ENCODE assay signal across 10 cellular contexts in genomic region chr2:72023678-72024390, GRCh38.
"Had no signal": no experiment of that assay in that cellular context is flagged by ENCODE, and none has a peak within 500 bp of the region (broad histone marks: within the 10 kb centered on the region; RNA-seq: fewer than 3 reads in every experiment).

No MANE protein-coding gene starts in this region.

- ATAC-seq: activated T-helper 17 cell treated with anti-CD3 and anti-CD28 coated beads, Interleukin-2, amount 50 U/mL, for 72 hours; esophagus mucosa; stimulated activated memory B cell treated with anti-CD40 and anti-IgM and Interleukin-4, amounts not matched to agents 10 μg/mL and 1 μg/mL and 100 μg/mL, for 72 hours had no signal

- H3K27ac ChIP-seq: tibial nerve had no signal

- H3K4me1 ChIP-seq: tibial nerve had no signal

- DNase-seq: activated CD4-positive, CD25-positive, alpha-beta regulatory T cell; activated naive CD4-positive, alpha-beta T cell treated with anti-CD3 and anti-CD28 coated beads, Interleukin-2, amount 10 ng/mL, durations not matched to agents 7 days and 5 days; hippocampal formation; nephron progenitor cell; SW 1271 had no signal

- H3K36me3 ChIP-seq: tibial nerve had no signal

- H3K27me3 ChIP-seq: tibial nerve had no signal

- FAIRE-seq: astrocyte had no signal

- H3K4me3 ChIP-seq: tibial nerve had no signal
